Comparison of ENCODE assay signal across 23 cellular contexts in the genomic region with DNA sequence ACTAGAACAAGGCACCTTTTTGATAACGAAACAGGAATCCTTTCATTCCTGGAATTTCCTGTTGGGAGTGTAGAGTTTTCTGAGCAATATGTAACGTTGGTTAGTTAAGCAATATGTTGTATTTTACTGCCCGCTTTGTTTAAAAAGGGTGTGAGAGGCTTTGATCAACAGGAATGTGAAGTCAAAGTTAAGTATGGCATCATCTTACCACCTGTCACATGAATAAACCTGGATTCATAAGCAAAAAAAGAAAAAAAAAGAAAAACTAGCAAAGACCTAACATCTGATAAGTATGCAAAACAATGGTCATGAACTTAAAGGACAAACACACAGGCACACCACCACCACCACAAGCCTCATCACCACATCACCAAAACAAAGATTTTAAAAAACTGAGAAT. TPM values are rescaled to one million over a fixed set of nuclear protein-coding genes. Genes with fewer than 3 reads are reported as not detected.
DNase-seq lines count a peak whose midpoint lies in the region; ATAC-seq and TF ChIP-seq lines count a peak whose summit lies in the region.
"Had no signal": no experiment of that assay in that cellular context is flagged by ENCODE, and none has a peak within 500 bp of the region (broad histone marks: within the 10 kb centered on the region; RNA-seq: fewer than 3 reads in every experiment).

No MANE protein-coding gene starts in this region.

- no peaks in the 10 kb centered on the region for H3K27me3 ChIP-seq in esophagus muscularis mucosa
- H3K27me3 ChIP-seq: spleen had no signal

- peak; percentile 94 for ATAC-seq in left colon
- ATAC-seq in HG03025 (IDR thresholded peaks at IDR 0.05; ENCODE audit: low FRiP score, unreplicated experiment): no peak
- ATAC-seq: stimulated activated memory B cell treated with anti-CD40 and anti-IgM and Interleukin-4, amounts not matched to agents 10 μg/mL and 1 μg/mL and 100 μg/mL, for 72 hours had no signal

- DNase-seq in A172 (ENCODE audit: low spot score): peak; percentile 20
- DNase-seq in M059J (ENCODE audit: low read depth): peak; percentile 15
- peak; percentile 20 to 72 for DNase-seq in cardiac fibroblast (ENCODE audit: low read depth in 2 of 2)
- no peak for DNase-seq in left colon
- no peak for DNase-seq in esophagus muscularis mucosa (ENCODE audit: extremely low spot score)
- DNase-seq in activated naive CD4-positive, alpha-beta T cell treated with anti-CD3 and anti-CD28 coated beads, Interleukin-2, amount 50 U/mL, for 16 hours: no peak
- DNase-seq in stimulated activated CD4-positive, alpha-beta T cell treated with anti-CD3 and anti-CD28 coated beads, Interleukin-4, amount 100 ng/mL, for 24 hours: no peak
- DNase-seq: 8988T; activated CD4-positive, alpha-beta T cell treated with anti-CD3 and anti-CD28 coated beads, Interleukin-2, amount 50 U/mL, for 1 hour; activated T-cell treated with anti-CD3 and anti-CD28 coated beads for 4 hours; caudate nucleus; DMS79 treated with DMSO at 0.1 percent for 48 hours; effector CD8-positive, alpha-beta T cell; Kasumi-1; naive B cell; NCI-H1694; NCI-H510A treated with DMSO at 0.1 percent for 48 hours; posterior cingulate gyrus; spleen had no signal

- no peak for TF ChIP-seq CTCF in cardiac fibroblast (IDR thresholded peaks at IDR 0.05; ENCODE audit: low read depth, low read length)
- TF ChIP-seq CTCF in esophagus muscularis mucosa (IDR thresholded peaks at IDR 0.05): no peak

- H3K9me3 ChIP-seq in esophagus muscularis mucosa: no peaks in the 10 kb centered on the region
- H3K9me3 ChIP-seq: spleen had no signal

- no peak for TF ChIP-seq EP300 in esophagus muscularis mucosa (IDR thresholded peaks at IDR 0.05)

- no peak for TF ChIP-seq POLR2A in esophagus muscularis mucosa (IDR thresholded peaks at IDR 0.05; ENCODE audit: low read depth)

- H3K36me3 ChIP-seq in esophagus muscularis mucosa: no peaks in the 10 kb centered on the region
- H3K36me3 ChIP-seq: spleen had no signal

- intact Hi-C loops in left colon (cut with DNase I, micrococcal nuclease): no loop called here
- intact Hi-C loops in esophagus muscularis mucosa (cut with DNase I): no loop called here

- no peak overlapping the region for H3K27ac ChIP-seq in esophagus muscularis mucosa (replicated peaks in 1 of 4)
- H3K27ac ChIP-seq: HL-60, spleen had no signal

- H3K4me1 ChIP-seq in esophagus muscularis mucosa: no peaks in the 10 kb centered on the region
- H3K4me1 ChIP-seq: spleen had no signal

- H3K4me3 ChIP-seq in cardiac fibroblast (replicated peaks in 1 of 2; ENCODE audit: low read depth in 2 of 2, low read length in 2 of 2) (no peak overlapping the region), esophagus muscularis mucosa (no peak overlapping the region)
- H3K4me3 ChIP-seq: spleen had no signal

- 27% methylated on average over 3 of the region's 3 CpGs for WGBS in esophagus muscularis mucosa

RNA-seq across cellular contexts. Expression of a gene that starts 7.1 kb away (rescaled TPM):
- total RNA-seq in A172 (2014; rRNA removed; shearing (Covaris generic)): not detected in 2 replicates
- total RNA-seq in M059J (2014; rRNA removed; shearing (Covaris generic)): 0.62 and 0.74 TPM in 2 replicates
- under 1 TPM in 1 of 2 donors, not detected in 1; 0.55 TPM for total RNA-seq in left colon
- total RNA-seq in esophagus muscularis mucosa: under 1 TPM in 1 of 4 donors, not detected in 3; 0.17 TPM
- total RNA-seq: OCI-LY7 had no signal

RNA-seq across cellular contexts. Expression of a gene that starts 17.5 kb away (rescaled TPM):
- not detected in 2 replicates for total RNA-seq in A172 (2014; rRNA removed; shearing (Covaris generic))
- not detected in 2 replicates for total RNA-seq in M059J (2014; rRNA removed; shearing (Covaris generic))
- total RNA-seq in left colon (not detected), esophagus muscularis mucosa (10 to 100 TPM in 1 of 4 donors, not detected in 3; 10.1 TPM)
- total RNA-seq: OCI-LY7 had no signal

RNA-seq across cellular contexts. Expression of a gene that starts 23.7 kb away (rescaled TPM):
- not detected in 2 replicates for total RNA-seq in A172 (2014; rRNA removed; shearing (Covaris generic))
- not detected in 2 replicates for total RNA-seq in M059J (2014; rRNA removed; shearing (Covaris generic))
- total RNA-seq in left colon (1 to 10 TPM in 1 of 2 donors, not detected in 1; 2.3 TPM), esophagus muscularis mucosa (1 to 10 TPM in 1 of 4 donors, not detected in 3; 3.5 TPM)
- total RNA-seq: OCI-LY7 had no signal

RNA-seq across cellular contexts. Expression of a gene that starts 33.0 kb away (rescaled TPM):
- not detected in 2 replicates for total RNA-seq in A172 (2014; rRNA removed; shearing (Covaris generic))
- 0.81 and 6.3 TPM in 2 replicates for total RNA-seq in M059J (2014; rRNA removed; shearing (Covaris generic))
- total RNA-seq in left colon: 10 to 100 TPM in 1 of 2 donors, 1 to 10 TPM in 1; 3.5 to 20.8 TPM
- total RNA-seq in esophagus muscularis mucosa: 1 to 10 TPM in 1 of 4 donors, not detected in 3; 2.2 TPM
- total RNA-seq: OCI-LY7 had no signal

Comparison
In these comparisons a context has a peak if more than half of its experiments do, and no peak if none do; other contexts are left out.
1. DNase-seq: peak in A172 (single experiment), M059J (single experiment) and cardiac fibroblast (2 of 2); none in left colon (0 of 2), esophagus muscularis mucosa (single experiment), activated naive CD4-positive, alpha-beta T cell treated with anti-CD3 and anti-CD28 coated beads, Interleukin-2, amount 50 U/mL, for 16 hours (single experiment) and stimulated activated CD4-positive, alpha-beta T cell treated with anti-CD3 and anti-CD28 coated beads, Interleukin-4, amount 100 ng/mL, for 24 hours (single experiment).